ENCODE assay signal across 11 cellular contexts in genomic region chr10:77622822-77623410, GRCh38. TPM values are rescaled to one million over a fixed set of nuclear protein-coding genes. Genes with fewer than 3 reads are reported as not detected.
DNase-seq lines count a peak whose midpoint lies in the region; ATAC-seq, FAIRE-seq and TF ChIP-seq lines count a peak whose summit lies in the region.
"Had no signal": no experiment of that assay in that cellular context is flagged by ENCODE, and none has a peak within 500 bp of the region (broad histone marks: within the 10 kb centered on the region; RNA-seq: fewer than 3 reads in every experiment).

No MANE protein-coding gene starts in this region.

- peak overlapping the region; percentile 63 for H3K27ac ChIP-seq in VCaP
- peak overlapping the region in 7 of 8 donors; percentile 24 to 82 (median 71) for H3K27ac ChIP-seq in spleen
- H3K27ac ChIP-seq: HL-60 had no signal

- intact Hi-C loops in spleen (cut with DNase I; ENCODE audit: low total_unique reads), result no loop called here

- TF ChIP-seq POLR2A in spleen (IDR thresholded peaks at IDR 0.05), result no peak

- H3K4me1 ChIP-seq in spleen, result peaks cover 0 to 71% (median 32%) of the 10 kb centered on the region in 6 donors

- no peaks in the 10 kb centered on the region for H3K36me3 Mint-ChIP-seq in activated CD8-positive, alpha-beta memory T cell treated with anti-CD3 and anti-CD28 coated beads, Interleukin-2, amount 10 ng/mL, durations not matched to agents 7 days and 5 days

- no peaks in the 10 kb centered on the region for H3K9me3 Mint-ChIP-seq in activated CD8-positive, alpha-beta memory T cell treated with anti-CD3 and anti-CD28 coated beads, Interleukin-2, amount 10 ng/mL, durations not matched to agents 7 days and 5 days (ENCODE audit: low read depth)

- no peaks in the 10 kb centered on the region for H3K36me3 ChIP-seq in spleen

- ATAC-seq in GM21367 (IDR thresholded peaks at IDR 0.05; ENCODE audit: unreplicated experiment) (peak; percentile 77), HG03196 (IDR thresholded peaks at IDR 0.05; ENCODE audit: unreplicated experiment) (peak; percentile 64)
- no peak for ATAC-seq in activated CD8-positive, alpha-beta memory T cell treated with anti-CD3 and anti-CD28 coated beads, Interleukin-2, amount 10 ng/mL, durations not matched to agents 7 days and 5 days

- no peaks in the 10 kb centered on the region for H3K27me3 ChIP-seq in spleen (replicated peaks in 1 of 7)

- H3K4me1 Mint-ChIP-seq in activated CD8-positive, alpha-beta memory T cell treated with anti-CD3 and anti-CD28 coated beads, Interleukin-2, amount 10 ng/mL, durations not matched to agents 7 days and 5 days, result peaks cover 6% of the 10 kb centered on the region

- no peak for TF ChIP-seq CTCF in VCaP (conservative IDR thresholded peaks at IDR 0.05)
- no peak for TF ChIP-seq CTCF in spleen (IDR thresholded peaks at IDR 0.05 in 8 of 11, conservative IDR thresholded peaks at IDR 0.05 in 3 of 11)

- H3K9me3 ChIP-seq in spleen, result no peaks in the 10 kb centered on the region

- 18 to 34% (median 24%) methylated on average over 5 of the region's 5 CpGs for WGBS in spleen, 5 donors

- H3K27me3 Mint-ChIP-seq in activated CD8-positive, alpha-beta memory T cell treated with anti-CD3 and anti-CD28 coated beads, Interleukin-2, amount 10 ng/mL, durations not matched to agents 7 days and 5 days, result peaks cover 4% of the 10 kb centered on the region

- CTCF ChIA-PET in activated CD8-positive, alpha-beta memory T cell treated with anti-CD3 and anti-CD28 coated beads, Interleukin-2, amount 10 ng/mL, durations not matched to agents 7 days and 5 days (lab: Charles Lee), result interaction anchor here (0.6 kb wide), 1 partner anchor 135 kb away, joined by 3 read pairs; no protein-coding TSS in a partner anchor

- no peak overlapping the region for H3K27ac Mint-ChIP-seq in activated CD8-positive, alpha-beta memory T cell treated with anti-CD3 and anti-CD28 coated beads, Interleukin-2, amount 10 ng/mL, durations not matched to agents 7 days and 5 days

- no peak for FAIRE-seq in GM19239 (lab: Jason Lieb, UNC)

- no peak overlapping the region for H3K4me3 Mint-ChIP-seq in activated CD8-positive, alpha-beta memory T cell treated with anti-CD3 and anti-CD28 coated beads, Interleukin-2, amount 10 ng/mL, durations not matched to agents 7 days and 5 days

- DNase-seq in spleen (no peak), NCI-H345 treated with DMSO at 0.1 percent for 48 hours (lab: John Stamatoyannopoulos, UW; ENCODE audit: unreplicated experiment) (no peak), GM19239 (ENCODE audit: insufficient read length, low spot score) (no peak)
- no peak for DNase-seq in stimulated activated CD4-positive, alpha-beta T cell treated with anti-CD3 and anti-CD28 coated beads, Interleukin-4, amount 100 ng/mL, for 4 hours
- DNase-seq in activated CD8-positive, alpha-beta memory T cell treated with anti-CD3 and anti-CD28 coated beads, Interleukin-2, amount 10 ng/mL, durations not matched to agents 7 days and 5 days, result no peak
- DNase-seq: activated T-cell treated with anti-CD3 and anti-CD28 coated beads, Interleukin-2, amount 50 U/mL, for 48 hours; effector memory CD4-positive, alpha-beta T cell had no signal

- H3K4me3 ChIP-seq in spleen, result peak overlapping the region in 1 of 8 donors; percentile 10

RNA-seq across cellular contexts. Expression of gene KCNMA1, which starts 14.7 kb away (rescaled TPM):
- 100 to 1,000 TPM in 2 of 7 donors, 10 to 100 TPM in 5; 39.6 to 114 (median 63.6) TPM for total RNA-seq in spleen
- 10 to 100 TPM in 1 of 3 donors, 1 to 10 TPM in 2; 9.3 to 21.7 (median 10.0) TPM for polyA plus RNA-seq in spleen
- 1 to 10 TPM in 1 of 2 experiments, under 1 TPM in 1; 0.55 to 1.5 TPM for total RNA-seq in activated CD8-positive, alpha-beta memory T cell treated with anti-CD3 and anti-CD28 coated beads, Interleukin-2, amount 10 ng/mL, durations not matched to agents 7 days and 5 days

Comparison
In these comparisons a context has a peak if more than half of its experiments do, and no peak if none do; other contexts are left out.
1. RNA of gene KCNMA1, which starts 14.7 kb away (total RNA-seq): 39.6 to 114 TPM in spleen; 0.55 to 1.5 TPM in activated CD8-positive, alpha-beta memory T cell treated with anti-CD3 and anti-CD28 coated beads, Interleukin-2, amount 10 ng/mL, durations not matched to agents 7 days and 5 days; every median in the first group is over 10 times any median in the second.